11 cellular contexts compared by ENCODE assay signal in genomic region chr4:181971411-181971810, GRCh38.
A peak's percentile ranks its signal among the peaks of the same experiment; 100 is the strongest.
DNase-seq lines count a peak whose midpoint lies in the region; ATAC-seq lines count a peak whose summit lies in the region.
"Had no signal": no experiment of that assay in that cellular context is flagged by ENCODE, and none has a peak within 500 bp of the region (broad histone marks: within the 10 kb centered on the region; RNA-seq: fewer than 3 reads in every experiment).

No MANE protein-coding gene starts in this region.

- no peaks in the 10 kb centered on the region for H3K9me3 ChIP-seq in CD8-positive, alpha-beta memory T cell (ENCODE audit: low read length)

- no peaks in the 10 kb centered on the region for H3K4me1 Mint-ChIP-seq in CD8-positive, alpha-beta memory T cell

- H3K36me3 Mint-ChIP-seq in CD8-positive, alpha-beta memory T cell, result no peaks in the 10 kb centered on the region
- H3K36me3 Mint-ChIP-seq: CD4-positive, alpha-beta memory T cell had no signal

- H3K27me3 Mint-ChIP-seq in CD8-positive, alpha-beta memory T cell, result no peaks in the 10 kb centered on the region
- H3K27me3 Mint-ChIP-seq: CD4-positive, alpha-beta memory T cell had no signal

- peak overlapping the region in 4 of 7 donors; percentile 9 to 59 (median 52) for H3K4me3 Mint-ChIP-seq in CD8-positive, alpha-beta memory T cell
- H3K4me3 Mint-ChIP-seq: CD4-positive, alpha-beta memory T cell; mesothelial cell of epicardium had no signal

- DNase-seq in CD8-positive, alpha-beta memory T cell, result no peak
- DNase-seq in astrocyte of the hippocampus (ENCODE audit: low read depth, low spot score) (peak; percentile 32), NCI-H146 treated with DMSO at 0.1 percent for 48 hours (lab: John Stamatoyannopoulos, UW; ENCODE audit: unreplicated experiment) (no peak), caudate nucleus (lab: John Stamatoyannopoulos, UW) (no peak)
- DNase-seq in stimulated activated CD4-positive, alpha-beta T cell treated with anti-CD3 and anti-CD28 coated beads, Interleukin-12 subunit alpha, Interleukin-12 subunit beta, amount 100 ng/mL, for 4 hours, result no peak
- DNase-seq in activated naive CD4-positive, alpha-beta T cell (lab: John Stamatoyannopoulos, UW), result no peak
- DNase-seq: CD4-positive, alpha-beta memory T cell; stimulated activated CD4-positive, alpha-beta T cell treated with anti-CD3 and anti-CD28 coated beads, Interleukin-4, amount 100 ng/mL, for 24 hours had no signal

- H3K36me3 ChIP-seq in CD8-positive, alpha-beta memory T cell (ENCODE audit: insufficient read depth, low read length), result no peaks in the 10 kb centered on the region

- H3K27ac ChIP-seq in CD8-positive, alpha-beta memory T cell (ENCODE audit: low read depth, low read length), result no peak overlapping the region
- H3K27ac ChIP-seq in caudate nucleus (ENCODE audit: low read depth, low read length), result no peak overlapping the region

- peak; percentile 68 for ATAC-seq in GM21390 (IDR thresholded peaks at IDR 0.05; ENCODE audit: unreplicated experiment)
- ATAC-seq in HG03442 (IDR thresholded peaks at IDR 0.05; ENCODE audit: unreplicated experiment), result peak; percentile 81

- H3K27me3 ChIP-seq in CD8-positive, alpha-beta memory T cell (ENCODE audit: insufficient read depth, low read length, poor library complexity, severe bottlenecking), result no peaks in the 10 kb centered on the region

- CTCF ChIA-PET in CD8-positive, alpha-beta memory T cell (lab: Charles Lee), result no interaction called here

- H3K9me3 Mint-ChIP-seq in CD8-positive, alpha-beta memory T cell, result peaks cover 1 to 6% (median 3%) of the 10 kb centered on the region in 5 donors

- POLR2A ChIA-PET in CD8-positive, alpha-beta memory T cell (lab: Charles Lee), result no interaction called here

- no peak overlapping the region for H3K4me3 ChIP-seq in CD8-positive, alpha-beta memory T cell (ENCODE audit: low read length)

- H3K4me1 ChIP-seq in CD8-positive, alpha-beta memory T cell (ENCODE audit: insufficient read depth, low read length), result no peaks in the 10 kb centered on the region

- H3K27ac Mint-ChIP-seq in CD8-positive, alpha-beta memory T cell, result no peak overlapping the region
- H3K27ac Mint-ChIP-seq: mesothelial cell of epicardium had no signal
